ENCODE assay signal across 1 cellular context in the genomic region with DNA sequence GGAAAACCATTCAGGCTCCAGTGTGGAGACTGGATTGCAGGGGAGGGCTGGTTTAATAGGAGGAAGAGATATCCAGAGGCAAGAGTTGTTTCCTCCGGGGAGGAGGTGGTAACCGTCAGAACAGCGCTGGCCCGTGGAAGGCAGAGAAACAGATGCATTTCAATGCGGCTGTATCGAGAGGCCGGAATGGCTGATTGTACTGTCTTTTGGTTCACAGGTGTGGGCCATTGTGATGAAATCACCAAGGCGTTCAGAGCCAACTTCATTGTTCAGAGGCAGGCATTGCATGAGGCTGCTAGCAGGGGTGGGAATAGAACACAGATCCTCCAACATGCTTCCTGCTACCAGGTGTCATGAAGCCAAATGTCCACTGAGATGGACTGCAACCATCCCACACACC.
TF ChIP-seq lines count a peak whose summit lies in the region.

No MANE protein-coding gene starts in this region.

TF ChIP-seq in H1, 55 proteins besides CTCF, POLR2A, EP300 and RAD21:
- TF ChIP-seq RBBP5 (IDR thresholded peaks at IDR 0.05; ENCODE audit: borderline replicate concordance, low read depth, low read length) (no peak), MAX (IDR thresholded peaks at IDR 0.05) (peak; percentile 43; the same call in 1 of the 2 replicates), TAF1 (IDR thresholded peaks at IDR 0.05; ENCODE audit: low read depth, low read length) (no peak), SIX5 (IDR thresholded peaks at IDR 0.05; ENCODE audit: low read depth, low read length) (no peak), KDM1A (IDR thresholded peaks at IDR 0.05; ENCODE audit: borderline replicate concordance, low read length) (no peak), CEBPB (IDR thresholded peaks at IDR 0.05; ENCODE audit: low read depth, low read length) (no peak)
